8 cellular contexts compared by ENCODE assay signal in the genomic region with DNA sequence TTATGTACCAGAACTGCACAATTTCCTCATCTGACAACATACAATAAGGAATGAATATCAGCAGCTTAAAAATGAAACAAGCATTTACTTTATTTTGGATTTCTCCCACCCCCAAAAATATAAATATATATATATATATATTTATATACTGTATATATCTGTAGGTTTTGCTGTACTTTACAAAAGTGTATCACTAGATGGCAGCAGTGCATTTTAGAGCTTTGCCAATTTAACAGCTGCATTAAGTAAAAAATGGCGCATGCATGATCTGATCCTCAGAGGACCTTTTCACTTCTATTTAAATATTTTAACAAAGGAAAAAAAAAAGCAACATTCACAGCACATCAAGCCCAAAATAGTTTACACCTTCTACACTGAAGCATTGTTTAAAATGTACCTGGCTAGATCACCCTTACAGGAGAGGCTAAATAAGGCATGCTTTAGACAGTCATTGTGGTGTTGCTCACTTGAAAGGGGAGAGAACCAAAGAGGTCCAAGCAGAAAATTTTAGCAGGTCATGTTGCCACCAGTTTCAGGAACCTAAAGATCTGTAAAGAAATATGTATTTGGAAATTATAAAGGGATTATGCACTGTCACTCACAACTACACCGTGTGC.
DNase-seq lines count a peak whose midpoint lies in the region; ATAC-seq, FAIRE-seq and TF ChIP-seq lines count a peak whose summit lies in the region.

No MANE protein-coding gene starts in this region.

- H3K9me3 ChIP-seq in gastroesophageal sphincter, result no peaks in the 10 kb centered on the region
- H3K9me3 ChIP-seq in small intestine (ENCODE audit: control insufficient read depth, low read depth), result no peaks in the 10 kb centered on the region

- no peak for TF ChIP-seq POLR2A in gastroesophageal sphincter (IDR thresholded peaks at IDR 0.05)

- H3K4me3 ChIP-seq in gastroesophageal sphincter (no peak overlapping the region), small intestine (ENCODE audit: low read depth in 1 of 2, low read length in 2 of 2) (no peak overlapping the region)

- TF ChIP-seq CTCF in gastroesophageal sphincter (IDR thresholded peaks at IDR 0.05), result peak; percentile 30 to 55 (median 40)

- WGBS in gastroesophageal sphincter (ENCODE audit: low coverage in 1 of 2), 2 donors, result 16 to 38% methylated on average over 2 of the region's 2 CpGs
- WGBS in small intestine, 3 donors, result 54 to 61% (median 56%) methylated on average over 2 of the region's 2 CpGs

- no peak for TF ChIP-seq EP300 in gastroesophageal sphincter (IDR thresholded peaks at IDR 0.05)

- H3K27me3 ChIP-seq in gastroesophageal sphincter, result no peaks in the 10 kb centered on the region
- H3K27me3 ChIP-seq in small intestine (ENCODE audit: control insufficient read depth in 2 of 2, insufficient read depth in 2 of 2, low read length in 2 of 2), result no peaks in the 10 kb centered on the region

- H3K36me3 ChIP-seq in gastroesophageal sphincter, result peaks cover 9 to 94% of the 10 kb centered on the region in 2 donors
- H3K36me3 ChIP-seq in small intestine (ENCODE audit: control insufficient read depth in 2 of 2, insufficient read depth in 2 of 2, low read length in 2 of 2), result peaks cover 5 to 20% of the 10 kb centered on the region in 2 donors

- FAIRE-seq in TTC549 (lab: Jason Lieb, UNC) (peak; percentile 84), small intestine (lab: Jason Lieb, UNC) (no peak)

- no peak for ATAC-seq in gastroesophageal sphincter

- H3K27ac ChIP-seq in gastroesophageal sphincter (peak overlapping the region in 1 of 4 donors; percentile 39), small intestine (ENCODE audit: low read depth in 1 of 2, low read length in 1 of 2) (no peak overlapping the region)

- peak; percentile 14 for DNase-seq in stimulated activated CD4-positive, alpha-beta T cell treated with anti-CD3 and anti-CD28 coated beads, Interleukin-4, amount 100 ng/mL, for 24 hours
- no peak for DNase-seq in stimulated activated CD4-positive, alpha-beta T cell treated with anti-CD3 and anti-CD28 coated beads, Interleukin-1b, Interleukin-23, amount 100 ng/mL, for 48 hours
- DNase-seq in NCI-H2081 (lab: John Stamatoyannopoulos, UW) (peak; percentile 64 to 73), small intestine (peak; percentile 71), ecto neural progenitor cell (ENCODE audit: low spot score) (no peak)
- no peak for DNase-seq in activated CD4-positive, alpha-beta T cell treated with anti-CD3 and anti-CD28 coated beads for 48 hours

- peaks cover 0 to 30% (median 0%) of the 10 kb centered on the region in 3 donors for H3K4me1 ChIP-seq in gastroesophageal sphincter
- no peaks in the 10 kb centered on the region for H3K4me1 ChIP-seq in small intestine (ENCODE audit: control insufficient read depth in 2 of 2, insufficient read depth in 1 of 2, low read depth in 1 of 2, low read length in 1 of 2)

Comparison
In these comparisons a context has a peak if more than half of its experiments do, and no peak if none do; other contexts are left out.
1. DNase-seq: peak in stimulated activated CD4-positive, alpha-beta T cell treated with anti-CD3 and anti-CD28 coated beads, Interleukin-4, amount 100 ng/mL, for 24 hours (single experiment), NCI-H2081 (2 of 2) and small intestine (single experiment); none in stimulated activated CD4-positive, alpha-beta T cell treated with anti-CD3 and anti-CD28 coated beads, Interleukin-1b, Interleukin-23, amount 100 ng/mL, for 48 hours (single experiment), activated CD4-positive, alpha-beta T cell treated with anti-CD3 and anti-CD28 coated beads for 48 hours (single experiment) and ecto neural progenitor cell (single experiment).